Comparison of ENCODE assay signal across 1 cellular context in genomic region chr19:40778045-40778864, GRCh38.
TF ChIP-seq lines count a peak whose summit lies in the region.

A gene with protein sequence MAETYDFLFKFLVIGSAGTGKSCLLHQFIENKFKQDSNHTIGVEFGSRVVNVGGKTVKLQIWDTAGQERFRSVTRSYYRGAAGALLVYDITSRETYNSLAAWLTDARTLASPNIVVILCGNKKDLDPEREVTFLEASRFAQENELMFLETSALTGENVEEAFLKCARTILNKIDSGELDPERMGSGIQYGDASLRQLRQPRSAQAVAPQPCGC (plus strand): TSS chr19:40778247. CDS start chr19:40778376, 129 bp downstream.

TF ChIP-seq in H1, 55 proteins besides CTCF, POLR2A, EP300 and RAD21 (continued from another document):
- TF ChIP-seq SP4 (IDR thresholded peaks at IDR 0.05; ENCODE audit: low read length): peak; percentile 95
- TF ChIP-seq CBX8 (IDR thresholded peaks at IDR 0.05; ENCODE audit: borderline replicate concordance, low read depth, low read length): no peak
- TF ChIP-seq KDM4A (IDR thresholded peaks at IDR 0.05; ENCODE audit: low read depth, low read length, severe bottlenecking): peak; percentile 49
- peak; percentile 72 for TF ChIP-seq PHF8 (conservative IDR thresholded peaks at IDR 0.05; ENCODE audit: low read depth, low read length)
- no peak for TF ChIP-seq POLR2AphosphoS5 (IDR thresholded peaks at IDR 0.05; ENCODE audit: low read depth, low read length)
- no peak for TF ChIP-seq RNF2 (IDR thresholded peaks at IDR 0.05; ENCODE audit: borderline replicate concordance, low read depth, low read length, missing control alignments, poor library complexity, severe bottlenecking)
- no peak for TF ChIP-seq CHD1 (IDR thresholded peaks at IDR 0.05; ENCODE audit: low read depth, low read length)
- TF ChIP-seq TAF1 (IDR thresholded peaks at IDR 0.05; ENCODE audit: low read depth, low read length): peak; percentile 58; the same call in 1 of the 2 replicates
- TF ChIP-seq TAF7 (optimal IDR thresholded peaks at IDR 0.05; ENCODE audit: borderline replicate concordance, low read depth, low read length): no peak
- TF ChIP-seq SIX5 (IDR thresholded peaks at IDR 0.05; ENCODE audit: low read depth, low read length): no peak
- no peak for TF ChIP-seq EZH2 (IDR thresholded peaks at IDR 0.05; ENCODE audit: low read depth, low read length, severe bottlenecking)
- TF ChIP-seq CEBPB (IDR thresholded peaks at IDR 0.05; ENCODE audit: low read depth, low read length): no peak
- TF ChIP-seq SIN3A (conservative IDR thresholded peaks at IDR 0.05 in 1 of 2, IDR thresholded peaks at IDR 0.05 in 1 of 2; ENCODE audit: low read depth in 1 of 2, low read length in 2 of 2): peak; percentile 53 to 82; a peak in 2 of 4 replicates
- TF ChIP-seq, protein P1, sequence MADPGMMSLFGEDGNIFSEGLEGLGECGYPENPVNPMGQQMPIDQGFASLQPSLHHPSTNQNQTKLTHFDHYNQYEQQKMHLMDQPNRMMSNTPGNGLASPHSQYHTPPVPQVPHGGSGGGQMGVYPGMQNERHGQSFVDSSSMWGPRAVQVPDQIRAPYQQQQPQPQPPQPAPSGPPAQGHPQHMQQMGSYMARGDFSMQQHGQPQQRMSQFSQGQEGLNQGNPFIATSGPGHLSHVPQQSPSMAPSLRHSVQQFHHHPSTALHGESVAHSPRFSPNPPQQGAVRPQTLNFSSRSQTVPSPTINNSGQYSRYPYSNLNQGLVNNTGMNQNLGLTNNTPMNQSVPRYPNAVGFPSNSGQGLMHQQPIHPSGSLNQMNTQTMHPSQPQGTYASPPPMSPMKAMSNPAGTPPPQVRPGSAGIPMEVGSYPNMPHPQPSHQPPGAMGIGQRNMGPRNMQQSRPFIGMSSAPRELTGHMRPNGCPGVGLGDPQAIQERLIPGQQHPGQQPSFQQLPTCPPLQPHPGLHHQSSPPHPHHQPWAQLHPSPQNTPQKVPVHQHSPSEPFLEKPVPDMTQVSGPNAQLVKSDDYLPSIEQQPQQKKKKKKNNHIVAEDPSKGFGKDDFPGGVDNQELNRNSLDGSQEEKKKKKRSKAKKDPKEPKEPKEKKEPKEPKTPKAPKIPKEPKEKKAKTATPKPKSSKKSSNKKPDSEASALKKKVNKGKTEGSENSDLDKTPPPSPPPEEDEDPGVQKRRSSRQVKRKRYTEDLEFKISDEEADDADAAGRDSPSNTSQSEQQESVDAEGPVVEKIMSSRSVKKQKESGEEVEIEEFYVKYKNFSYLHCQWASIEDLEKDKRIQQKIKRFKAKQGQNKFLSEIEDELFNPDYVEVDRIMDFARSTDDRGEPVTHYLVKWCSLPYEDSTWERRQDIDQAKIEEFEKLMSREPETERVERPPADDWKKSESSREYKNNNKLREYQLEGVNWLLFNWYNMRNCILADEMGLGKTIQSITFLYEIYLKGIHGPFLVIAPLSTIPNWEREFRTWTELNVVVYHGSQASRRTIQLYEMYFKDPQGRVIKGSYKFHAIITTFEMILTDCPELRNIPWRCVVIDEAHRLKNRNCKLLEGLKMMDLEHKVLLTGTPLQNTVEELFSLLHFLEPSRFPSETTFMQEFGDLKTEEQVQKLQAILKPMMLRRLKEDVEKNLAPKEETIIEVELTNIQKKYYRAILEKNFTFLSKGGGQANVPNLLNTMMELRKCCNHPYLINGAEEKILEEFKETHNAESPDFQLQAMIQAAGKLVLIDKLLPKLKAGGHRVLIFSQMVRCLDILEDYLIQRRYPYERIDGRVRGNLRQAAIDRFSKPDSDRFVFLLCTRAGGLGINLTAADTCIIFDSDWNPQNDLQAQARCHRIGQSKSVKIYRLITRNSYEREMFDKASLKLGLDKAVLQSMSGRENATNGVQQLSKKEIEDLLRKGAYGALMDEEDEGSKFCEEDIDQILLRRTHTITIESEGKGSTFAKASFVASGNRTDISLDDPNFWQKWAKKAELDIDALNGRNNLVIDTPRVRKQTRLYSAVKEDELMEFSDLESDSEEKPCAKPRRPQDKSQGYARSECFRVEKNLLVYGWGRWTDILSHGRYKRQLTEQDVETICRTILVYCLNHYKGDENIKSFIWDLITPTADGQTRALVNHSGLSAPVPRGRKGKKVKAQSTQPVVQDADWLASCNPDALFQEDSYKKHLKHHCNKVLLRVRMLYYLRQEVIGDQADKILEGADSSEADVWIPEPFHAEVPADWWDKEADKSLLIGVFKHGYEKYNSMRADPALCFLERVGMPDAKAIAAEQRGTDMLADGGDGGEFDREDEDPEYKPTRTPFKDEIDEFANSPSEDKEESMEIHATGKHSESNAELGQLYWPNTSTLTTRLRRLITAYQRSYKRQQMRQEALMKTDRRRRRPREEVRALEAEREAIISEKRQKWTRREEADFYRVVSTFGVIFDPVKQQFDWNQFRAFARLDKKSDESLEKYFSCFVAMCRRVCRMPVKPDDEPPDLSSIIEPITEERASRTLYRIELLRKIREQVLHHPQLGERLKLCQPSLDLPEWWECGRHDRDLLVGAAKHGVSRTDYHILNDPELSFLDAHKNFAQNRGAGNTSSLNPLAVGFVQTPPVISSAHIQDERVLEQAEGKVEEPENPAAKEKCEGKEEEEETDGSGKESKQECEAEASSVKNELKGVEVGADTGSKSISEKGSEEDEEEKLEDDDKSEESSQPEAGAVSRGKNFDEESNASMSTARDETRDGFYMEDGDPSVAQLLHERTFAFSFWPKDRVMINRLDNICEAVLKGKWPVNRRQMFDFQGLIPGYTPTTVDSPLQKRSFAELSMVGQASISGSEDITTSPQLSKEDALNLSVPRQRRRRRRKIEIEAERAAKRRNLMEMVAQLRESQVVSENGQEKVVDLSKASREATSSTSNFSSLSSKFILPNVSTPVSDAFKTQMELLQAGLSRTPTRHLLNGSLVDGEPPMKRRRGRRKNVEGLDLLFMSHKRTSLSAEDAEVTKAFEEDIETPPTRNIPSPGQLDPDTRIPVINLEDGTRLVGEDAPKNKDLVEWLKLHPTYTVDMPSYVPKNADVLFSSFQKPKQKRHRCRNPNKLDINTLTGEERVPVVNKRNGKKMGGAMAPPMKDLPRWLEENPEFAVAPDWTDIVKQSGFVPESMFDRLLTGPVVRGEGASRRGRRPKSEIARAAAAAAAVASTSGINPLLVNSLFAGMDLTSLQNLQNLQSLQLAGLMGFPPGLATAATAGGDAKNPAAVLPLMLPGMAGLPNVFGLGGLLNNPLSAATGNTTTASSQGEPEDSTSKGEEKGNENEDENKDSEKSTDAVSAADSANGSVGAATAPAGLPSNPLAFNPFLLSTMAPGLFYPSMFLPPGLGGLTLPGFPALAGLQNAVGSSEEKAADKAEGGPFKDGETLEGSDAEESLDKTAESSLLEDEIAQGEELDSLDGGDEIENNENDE (IDR thresholded peaks at IDR 0.05; ENCODE audit: insufficient replicate concordance, low read length): no peak
- TF ChIP-seq SP1 (IDR thresholded peaks at IDR 0.05; ENCODE audit: low read depth, low read length): peak; percentile 97
- no peak for TF ChIP-seq HDAC2 (IDR thresholded peaks at IDR 0.05; ENCODE audit: borderline replicate concordance in 1 of 2, low read depth in 2 of 2, low read length in 2 of 2)
- TF ChIP-seq SAP30 (IDR thresholded peaks at IDR 0.05; ENCODE audit: insufficient read depth, insufficient replicate concordance, low read length): no peak
- TF ChIP-seq RXRA (IDR thresholded peaks at IDR 0.05; ENCODE audit: insufficient read depth, low read depth, low read length): no peak
- no peak for TF ChIP-seq KDM5A (IDR thresholded peaks at IDR 0.05; ENCODE audit: low read length)
- peak; percentile 78 for TF ChIP-seq CREB1 (IDR thresholded peaks at IDR 0.05)
- TF ChIP-seq BRCA1 (IDR thresholded peaks at IDR 0.05; ENCODE audit: low read depth, low read length): no peak
- TF ChIP-seq BCL11A (IDR thresholded peaks at IDR 0.05; ENCODE audit: low read depth in 2 of 2, low read length in 2 of 2): no peak
- TF ChIP-seq, protein P2, sequence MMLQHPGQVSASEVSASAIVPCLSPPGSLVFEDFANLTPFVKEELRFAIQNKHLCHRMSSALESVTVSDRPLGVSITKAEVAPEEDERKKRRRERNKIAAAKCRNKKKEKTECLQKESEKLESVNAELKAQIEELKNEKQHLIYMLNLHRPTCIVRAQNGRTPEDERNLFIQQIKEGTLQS (IDR thresholded peaks at IDR 0.05; ENCODE audit: insufficient read depth, low read depth, low read length): no peak
- no peak for TF ChIP-seq SUZ12 (IDR thresholded peaks at IDR 0.05; ENCODE audit: low read length)
- TF ChIP-seq SIRT6 (IDR thresholded peaks at IDR 0.05; ENCODE audit: low read length): no peak
- no peak for TF ChIP-seq FOSL1 (IDR thresholded peaks at IDR 0.05; ENCODE audit: insufficient read depth, low read depth, low read length)
- TF ChIP-seq MAFK (IDR thresholded peaks at IDR 0.05; ENCODE audit: low read depth, low read length): no peak
- no peak for TF ChIP-seq ATF2 (IDR thresholded peaks at IDR 0.05; ENCODE audit: low read length)
- TF ChIP-seq TEAD4 (IDR thresholded peaks at IDR 0.05; ENCODE audit: low read depth, low read length): no peak
- no peak; the same call in 1 of the 2 replicates for TF ChIP-seq E2F6 (IDR thresholded peaks at IDR 0.05)
- TF ChIP-seq BACH1 (IDR thresholded peaks at IDR 0.05; ENCODE audit: low read length): no peak
- TF ChIP-seq GTF2F1 (IDR thresholded peaks at IDR 0.05; ENCODE audit: borderline replicate concordance, low read depth, low read length): no peak
- TF ChIP-seq CBX5 (IDR thresholded peaks at IDR 0.05; ENCODE audit: low read depth, low read length): no peak
- TF ChIP-seq TCF12 (IDR thresholded peaks at IDR 0.05; ENCODE audit: low read depth, low read length): no peak
- no peak for TF ChIP-seq USF2 (IDR thresholded peaks at IDR 0.05; ENCODE audit: low read length)
- peak; percentile 87 for TF ChIP-seq CHD2 (IDR thresholded peaks at IDR 0.05; ENCODE audit: low read length)
